ENCODE assay signal across 11 cellular contexts in the genomic region with DNA sequence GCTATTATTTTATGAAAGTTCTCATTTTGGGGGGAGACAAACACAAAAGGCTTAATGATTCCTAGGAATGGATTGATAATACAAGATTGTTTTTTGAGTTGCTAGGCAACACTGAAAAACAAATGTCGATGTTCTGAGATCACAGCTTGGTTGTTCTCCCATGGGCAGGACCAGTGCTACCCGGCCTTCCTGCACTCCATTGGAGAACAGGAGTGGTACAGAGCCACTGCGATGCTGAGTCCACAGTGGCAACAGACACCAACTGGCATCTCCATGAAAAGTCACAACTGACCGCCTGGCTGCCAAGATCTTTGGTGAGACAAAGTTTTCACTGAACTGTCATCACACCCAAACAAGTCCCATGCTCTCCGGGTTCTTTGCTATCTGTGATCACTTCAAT.
DNase-seq lines count a peak whose midpoint lies in the region; ATAC-seq and TF ChIP-seq lines count a peak whose summit lies in the region.
"Had no signal": no experiment of that assay in that cellular context is flagged by ENCODE, and none has a peak within 500 bp of the region (broad histone marks: within the 10 kb centered on the region; RNA-seq: fewer than 3 reads in every experiment).

No MANE protein-coding gene starts in this region.

- H3K4me1 ChIP-seq in ACC112 (ENCODE audit: control insufficient read depth, insufficient read depth, low read length, unreplicated experiment) = peaks cover 9% of the 10 kb centered on the region
- H3K4me1 ChIP-seq in ectodermal cell (ENCODE audit: control insufficient read depth, insufficient read depth, low read length) = no peaks in the 10 kb centered on the region

- peak overlapping the region; percentile 76; the same call in 1 of the 2 replicates for H3K27ac Mint-ChIP-seq in HFFc6
- H3K27ac Mint-ChIP-seq: CD8-positive, alpha-beta T cell had no signal

- H3K36me3 ChIP-seq in ACC112 (ENCODE audit: insufficient read depth, low read length) (no peaks in the 10 kb centered on the region), ectodermal cell (ENCODE audit: control insufficient read depth, insufficient read depth, low read length) (no peaks in the 10 kb centered on the region)

- H3K9me3 Mint-ChIP-seq in HFFc6 = no peaks in the 10 kb centered on the region
- H3K9me3 Mint-ChIP-seq: CD8-positive, alpha-beta T cell had no signal

- H3K27ac ChIP-seq in ACC112 (ENCODE audit: low read depth, low read length) (peak overlapping the region; percentile 39; the same call in 1 of the 2 replicates), ectodermal cell (ENCODE audit: insufficient read depth, low read depth, low read length, poor library complexity, severe bottlenecking) (peak overlapping the region; percentile 16)

- H3K4me3 ChIP-seq in ACC112 (ENCODE audit: low read depth, low read length) (no peak overlapping the region), ectodermal cell (ENCODE audit: insufficient read depth, low read depth, low read length) (no peak overlapping the region)

- WGBS in ectodermal cell, 2 experiments = 92 to 95% methylated on average over 5 of the region's 5 CpGs

- H3K27me3 Mint-ChIP-seq in HFFc6 (ENCODE audit: insufficient read depth) = peaks cover 1% of the 10 kb centered on the region; the same call in 1 of the 2 replicates

- DNase-seq in HFFc6 = peak; percentile 14
- DNase-seq in left kidney (ENCODE audit: low read depth, low spot score) = peak; percentile 46
- DNase-seq in amniotic stem cell (lab: John Stamatoyannopoulos, UW) = no peak
- DNase-seq: CD8-positive, alpha-beta T cell; NCI-H2107; stimulated activated CD4-positive, alpha-beta T cell treated with anti-CD3 and anti-CD28 coated beads, Interleukin-1b, Interleukin-23, amount 100 ng/mL, for 48 hours had no signal

- TF ChIP-seq CTCF in HFFc6 (IDR thresholded peaks at IDR 0.05) = no peak

- H2AFZ ChIP-seq in ACC112 (ENCODE audit: low read length, unreplicated experiment) = no peak overlapping the region

- H3K4me1 Mint-ChIP-seq in HFFc6 (ENCODE audit: low read depth) = peaks cover 12% of the 10 kb centered on the region; the same call in 1 of the 2 replicates

- 0 out of 2 replicates have a peak, but pooled peaks cover 4% of the 10 kb centered on the region for H3K36me3 Mint-ChIP-seq in HFFc6 (ENCODE audit: low read depth)

- no peaks in the 10 kb centered on the region for H3K9me3 ChIP-seq in ectodermal cell (ENCODE audit: control insufficient read depth, low read length)

- no peak overlapping the region for H3K4me3 Mint-ChIP-seq in HFFc6
- H3K4me3 Mint-ChIP-seq: CD8-positive, alpha-beta T cell had no signal

- H3K27me3 ChIP-seq in ACC112 (ENCODE audit: insufficient read depth, low read length) (no peaks in the 10 kb centered on the region), ectodermal cell (ENCODE audit: control insufficient read depth, insufficient read depth, low read length, poor library complexity, severe bottlenecking) (no peaks in the 10 kb centered on the region)

- no peaks in the 10 kb centered on the region for H3K79me2 ChIP-seq in ACC112 (ENCODE audit: control insufficient read depth, insufficient read depth, low read length, unreplicated experiment)

- no peak for ATAC-seq in HG03196 (IDR thresholded peaks at IDR 0.05; ENCODE audit: unreplicated experiment)
- ATAC-seq in activated CD4-positive, CD25-positive, alpha-beta regulatory T cell treated with anti-CD3 and anti-CD28 coated beads, Interleukin-2, amount 50 U/mL, for 24 hours = no peak
- no peak for ATAC-seq in GM21825 (IDR thresholded peaks at IDR 0.05; ENCODE audit: unreplicated experiment)
- ATAC-seq: CD8-positive, alpha-beta T cell had no signal
